Comparison of ENCODE assay signal across 12 cellular contexts in the genomic region with DNA sequence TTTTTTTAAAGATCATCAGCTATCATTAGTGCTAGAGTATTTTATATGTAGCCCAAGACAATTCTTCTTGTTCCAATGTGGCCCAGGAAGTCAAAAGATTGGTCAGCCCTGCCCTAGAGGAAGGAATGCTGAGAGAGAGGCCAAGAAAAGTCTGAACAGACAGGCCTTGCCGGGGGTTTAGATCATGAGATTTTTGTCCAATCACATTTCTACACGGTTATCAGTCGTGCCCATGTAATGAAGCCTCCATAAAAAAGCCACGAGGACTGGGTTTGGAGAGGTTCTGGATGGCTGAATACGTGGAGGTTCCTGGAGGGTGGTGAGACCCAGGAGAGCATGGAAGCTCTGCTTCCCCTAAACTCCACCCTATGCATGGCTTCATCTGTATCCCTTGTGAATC. TPM values are rescaled to one million over a fixed set of nuclear protein-coding genes. Genes with fewer than 3 reads are reported as not detected.
DNase-seq lines count a peak whose midpoint lies in the region; ATAC-seq and TF ChIP-seq lines count a peak whose summit lies in the region.
"Had no signal": no experiment of that assay in that cellular context is flagged by ENCODE, and none has a peak within 500 bp of the region (broad histone marks: within the 10 kb centered on the region; RNA-seq: fewer than 3 reads in every experiment).

No MANE protein-coding gene starts in this region.

- H3K9me3 Mint-ChIP-seq in CD4-positive, CD25-positive, alpha-beta regulatory T cell, result peaks cover 0 to 2% (median 0%) of the 10 kb centered on the region in 7 donors
- no peaks in the 10 kb centered on the region for H3K9me3 Mint-ChIP-seq in CD4-positive, alpha-beta T cell

- peaks cover 14 to 36% (median 16%) of the 10 kb centered on the region in 4 donors for H3K4me1 Mint-ChIP-seq in CD4-positive, CD25-positive, alpha-beta regulatory T cell
- H3K4me1 Mint-ChIP-seq in CD4-positive, alpha-beta T cell (ENCODE audit: low read depth), result peaks cover 19% of the 10 kb centered on the region

- peaks cover 15% of the 10 kb centered on the region for H3K4me1 ChIP-seq in CD4-positive, CD25-positive, alpha-beta regulatory T cell (ENCODE audit: control insufficient read depth, insufficient read depth, low read length, poor library complexity, severe bottlenecking)
- peaks cover 5% of the 10 kb centered on the region for H3K4me1 ChIP-seq in body of pancreas

- peak overlapping the region; percentile 3 to 60 (median 54) for H3K27ac Mint-ChIP-seq in CD4-positive, CD25-positive, alpha-beta regulatory T cell
- H3K27ac Mint-ChIP-seq in CD4-positive, alpha-beta T cell, result no peak overlapping the region
- H3K27ac Mint-ChIP-seq: nephron progenitor cell had no signal

- no peaks in the 10 kb centered on the region for H3K36me3 ChIP-seq in CD4-positive, CD25-positive, alpha-beta regulatory T cell (ENCODE audit: control insufficient read depth, insufficient read depth, low read length)
- no peaks in the 10 kb centered on the region for H3K36me3 ChIP-seq in body of pancreas (replicated peaks in 1 of 2; ENCODE audit: insufficient read depth in 1 of 2, low read depth in 2 of 2)
- H3K36me3 ChIP-seq: stomach had no signal

- 64 to 65% methylated on average over 5 of the region's 5 CpGs for WGBS in body of pancreas, 2 donors

- no peak for TF ChIP-seq CTCF in body of pancreas (IDR thresholded peaks at IDR 0.05)
- no peak for TF ChIP-seq CTCF in CD4-positive, alpha-beta T cell (IDR thresholded peaks at IDR 0.05)

- ATAC-seq in CD4-positive, CD25-positive, alpha-beta regulatory T cell (ENCODE audit: low read depth in 2 of 2), result no peak
- ATAC-seq in body of pancreas, result no peak
- ATAC-seq in CD4-positive, alpha-beta T cell (ENCODE audit: poor library complexity), result no peak

- TF ChIP-seq POLR2A in body of pancreas (IDR thresholded peaks at IDR 0.05), result no peak

- DNase-seq in CD4-positive, CD25-positive, alpha-beta regulatory T cell, result no peak
- DNase-seq in M059J (ENCODE audit: low read depth), result peak; percentile 88
- no peak for DNase-seq in body of pancreas
- DNase-seq in myocyte (ENCODE audit: low read depth), result peak; percentile 30
- DNase-seq in CD4-positive, alpha-beta T cell, result no peak
- DNase-seq in SIG-M5 treated with dmso at 0.1 percent for 504 hours (lab: John Stamatoyannopoulos, UW; ENCODE audit: unreplicated experiment), result no peak
- DNase-seq in SK-N-DZ (ENCODE audit: low spot score), result no peak
- DNase-seq in SW480 (ENCODE audit: low spot score), result no peak
- DNase-seq: GF-D8, NCI-H2081, nephron progenitor cell, stomach had no signal

- no peak overlapping the region for H3K4me3 Mint-ChIP-seq in CD4-positive, CD25-positive, alpha-beta regulatory T cell
- H3K4me3 Mint-ChIP-seq in CD4-positive, alpha-beta T cell, result no peak overlapping the region
- H3K4me3 Mint-ChIP-seq: nephron progenitor cell had no signal

- no peak overlapping the region for H3K4me3 ChIP-seq in CD4-positive, CD25-positive, alpha-beta regulatory T cell (ENCODE audit: low read depth, low read length)
- H3K4me3 ChIP-seq in body of pancreas, result no peak overlapping the region
- H3K4me3 ChIP-seq: stomach had no signal

- CTCF ChIA-PET in CD4-positive, alpha-beta T cell (lab: Charles Lee), result no interaction called here

- intact Hi-C loops in body of pancreas (cut with DNase I), result no loop called here
- intact Hi-C loops in CD4-positive, alpha-beta T cell (cut with DNase I, micrococcal nuclease), result no loop called here

- POLR2A ChIA-PET in CD4-positive, alpha-beta T cell (lab: Charles Lee), result no interaction called here

- H3K27me3 Mint-ChIP-seq in CD4-positive, CD25-positive, alpha-beta regulatory T cell, result peaks cover 10% of the 10 kb centered on the region
- no peaks in the 10 kb centered on the region for H3K27me3 Mint-ChIP-seq in CD4-positive, alpha-beta T cell

- H3K27me3 ChIP-seq in CD4-positive, CD25-positive, alpha-beta regulatory T cell (ENCODE audit: control insufficient read depth, insufficient read depth, low read length), result no peaks in the 10 kb centered on the region
- H3K27me3 ChIP-seq in body of pancreas, result no peaks in the 10 kb centered on the region
- no peaks in the 10 kb centered on the region for H3K27me3 ChIP-seq in CD4-positive, alpha-beta T cell (ENCODE audit: control insufficient read depth, insufficient read depth, low read length)
- H3K27me3 ChIP-seq: stomach had no signal

- no peaks in the 10 kb centered on the region for H3K36me3 Mint-ChIP-seq in CD4-positive, CD25-positive, alpha-beta regulatory T cell
- no peaks in the 10 kb centered on the region for H3K36me3 Mint-ChIP-seq in CD4-positive, alpha-beta T cell (ENCODE audit: low read depth)

- H3K9me3 ChIP-seq in CD4-positive, CD25-positive, alpha-beta regulatory T cell (ENCODE audit: control insufficient read depth in 2 of 2, low read length in 2 of 2), result no peaks in the 10 kb centered on the region
- H3K9me3 ChIP-seq in body of pancreas, result no peaks in the 10 kb centered on the region
- H3K9me3 ChIP-seq in CD4-positive, alpha-beta T cell (ENCODE audit: control insufficient read depth, low read length), result no peaks in the 10 kb centered on the region
- H3K9me3 ChIP-seq: stomach had no signal

- no peak overlapping the region for H3K27ac ChIP-seq in CD4-positive, CD25-positive, alpha-beta regulatory T cell (ENCODE audit: insufficient read depth, low read length, poor library complexity, severe bottlenecking)
- H3K27ac ChIP-seq in body of pancreas, result peak overlapping the region in 3 of 4 donors; percentile 22 to 58 (median 51)
- no peak overlapping the region for H3K27ac ChIP-seq in CD4-positive, alpha-beta T cell (ENCODE audit: low read depth, low read length)
- H3K27ac ChIP-seq: stomach had no signal

RNA-seq across cellular contexts. Expression of a gene that starts 24.3 kb away (rescaled TPM):
- total RNA-seq in CD4-positive, CD25-positive, alpha-beta regulatory T cell, result 353 TPM
- polyA plus RNA-seq in CD4-positive, CD25-positive, alpha-beta regulatory T cell, result 1,000 to 10,000 TPM in 3 of 4 donors, 100 to 1,000 TPM in 1; 913 to 1,094 (median 1,059) TPM
- total RNA-seq in M059J (2014; rRNA removed; shearing (Covaris generic)), result 3,081 and 3,852 TPM in 2 replicates
- total RNA-seq in body of pancreas (100 to 1,000 TPM; 145 to 157 TPM), myocyte (277 and 351 TPM in 2 replicates)
- 1,339 TPM for polyA plus RNA-seq in myocyte (2012)
- total RNA-seq in CD4-positive, alpha-beta T cell, result 100 to 1,000 TPM; 120 to 129 TPM
- 1,135 and 1,190 TPM in 2 replicates for polyA plus RNA-seq in SK-N-DZ (2014; cell fraction: cytosol; rRNA removed)
- polyA plus RNA-seq in SK-N-DZ (2014; cell fraction: nucleus; rRNA removed), result 497 and 567 TPM in 2 replicates

RNA-seq across cellular contexts. Expression of a gene that starts 42.9 kb away (rescaled TPM):
- not detected for total RNA-seq in CD4-positive, CD25-positive, alpha-beta regulatory T cell
- polyA plus RNA-seq in CD4-positive, CD25-positive, alpha-beta regulatory T cell, result under 1 TPM in 2 of 4 donors, not detected in 2; 0.41 to 0.61 TPM
- not detected in 2 replicates for total RNA-seq in M059J (2014; rRNA removed; shearing (Covaris generic))
- total RNA-seq in body of pancreas (not detected), myocyte (not detected in 2 replicates)
- not detected for polyA plus RNA-seq in myocyte (2012)
- total RNA-seq in CD4-positive, alpha-beta T cell, result under 1 TPM in 1 of 2 experiments, not detected in 1; 0.20 TPM
- not detected in 2 replicates for polyA plus RNA-seq in SK-N-DZ (2014; cell fraction: cytosol; rRNA removed)
- not detected in 2 replicates for polyA plus RNA-seq in SK-N-DZ (2014; cell fraction: nucleus; rRNA removed)
- total RNA-seq: stomach had no signal
- polyA plus RNA-seq: stomach had no signal

Comparison
In these comparisons a context has a peak if more than half of its experiments do, and no peak if none do; other contexts are left out.
1. DNase-seq: peak in M059J (single experiment) and myocyte (single experiment); none in CD4-positive, CD25-positive, alpha-beta regulatory T cell (0 of 3), body of pancreas (0 of 4), CD4-positive, alpha-beta T cell (0 of 10), SIG-M5 treated with dmso at 0.1 percent for 504 hours (single experiment), SK-N-DZ (single experiment) and SW480 (single experiment).
2. H3K27ac ChIP-seq: peak in body of pancreas (3 of 4); none in CD4-positive, CD25-positive, alpha-beta regulatory T cell (single experiment) and CD4-positive, alpha-beta T cell (single experiment).